In genomic region chr17:36942631-36943125, GRCh38 we compare ENCODE assay signal across 17 cellular contexts. TPM values are rescaled to one million over a fixed set of nuclear protein-coding genes. Genes with fewer than 3 reads are reported as not detected.
DNase-seq lines count a peak whose midpoint lies in the region; ATAC-seq and TF ChIP-seq lines count a peak whose summit lies in the region.
"Had no signal": no experiment of that assay in that cellular context is flagged by ENCODE, and none has a peak within 500 bp of the region (broad histone marks: within the 10 kb centered on the region; RNA-seq: fewer than 3 reads in every experiment).

No MANE protein-coding gene starts in this region.

- H3K36me3 ChIP-seq in SK-N-SH (replicated peaks in 1 of 2; ENCODE audit: control insufficient read depth in 1 of 2, insufficient read depth in 2 of 2, low read length in 1 of 2) (no peaks in the 10 kb centered on the region), HUES64 (ENCODE audit: insufficient read depth, low read length) (no peaks in the 10 kb centered on the region), iPS DF 6.9 (ENCODE audit: control insufficient read depth, insufficient read depth, low read length) (no peaks in the 10 kb centered on the region), ascending aorta (no peaks in the 10 kb centered on the region)
- H3K36me3 ChIP-seq: brain microvascular endothelial cell, sigmoid colon, SJCRH30, tibial nerve had no signal

- TF ChIP-seq CTCF in SK-N-SH (IDR thresholded peaks at IDR 0.05) (no peak), ascending aorta (IDR thresholded peaks at IDR 0.05) (no peak)

- peaks cover 20% of the 10 kb centered on the region for H4K20me1 ChIP-seq in SK-N-SH (ENCODE audit: insufficient read depth)

- H3K27ac ChIP-seq in SK-N-SH (ENCODE audit: low read depth in 2 of 2, low read length in 1 of 2) (no peak overlapping the region), HUES64 (ENCODE audit: low read depth, low read length) (no peak overlapping the region), iPS DF 6.9 (ENCODE audit: low read length) (no peak overlapping the region), ascending aorta (no peak overlapping the region)
- H3K27ac ChIP-seq: brain microvascular endothelial cell, sigmoid colon, SJCRH30, tibial nerve had no signal

- H3K9me3 ChIP-seq in SK-N-SH, result no peaks in the 10 kb centered on the region
- no peaks in the 10 kb centered on the region for H3K9me3 ChIP-seq in HUES64 (ENCODE audit: insufficient read depth, low read depth, low read length)
- H3K9me3 ChIP-seq in iPS DF 6.9 (ENCODE audit: control insufficient read depth, insufficient read depth, low read length), result no peaks in the 10 kb centered on the region
- no peaks in the 10 kb centered on the region for H3K9me3 ChIP-seq in ascending aorta
- H3K9me3 ChIP-seq: sigmoid colon, SJCRH30, tibial nerve had no signal

- H3F3A ChIP-seq in SK-N-SH (replicated peaks; ENCODE audit: insufficient read depth), result peaks cover 14% of the 10 kb centered on the region

- no peaks in the 10 kb centered on the region for H3K79me2 ChIP-seq in SK-N-SH (ENCODE audit: insufficient read depth)

- no peaks in the 10 kb centered on the region for H3K9me2 ChIP-seq in SK-N-SH

- CTCF ChIA-PET in SK-N-SH (lab: Yijun Ruan, JAX), result interaction anchor here (1.0 to 1.4 kb wide), 3 partner anchors 12 to 284 kb away, joined by 3 to 5 read pairs (median 3); no protein-coding TSS in a partner anchor

- TF ChIP-seq RAD21 in SK-N-SH (IDR thresholded peaks at IDR 0.05; ENCODE audit: low read length), result no peak

- H3K27me3 ChIP-seq in SK-N-SH (ENCODE audit: insufficient read depth) (peaks cover 96% of the 10 kb centered on the region), HUES64 (ENCODE audit: insufficient read depth, low read length) (peaks cover 100% of the 10 kb centered on the region), iPS DF 6.9 (ENCODE audit: control insufficient read depth, insufficient read depth, low read length) (peaks cover 89% of the 10 kb centered on the region), ascending aorta (peaks cover 61% of the 10 kb centered on the region)

- H3K9ac ChIP-seq in SK-N-SH, result no peak overlapping the region
- no peak overlapping the region for H3K9ac ChIP-seq in HUES64 (ENCODE audit: low read depth, low read length)

- no peak overlapping the region for H3K4me2 ChIP-seq in SK-N-SH

- TF ChIP-seq EP300 in SK-N-SH (IDR thresholded peaks at IDR 0.05; ENCODE audit: borderline replicate concordance in 1 of 2, low read depth in 1 of 2, low read length in 1 of 2), result no peak

- POLR2A ChIA-PET in SK-N-SH (lab: Yijun Ruan, JAX), result no interaction called here

- DNase-seq in SK-N-SH (peak; percentile 58), iPS DF 6.9 (ENCODE audit: low read depth, low spot score) (no peak), retina (peak; percentile 63), SK-N-DZ (ENCODE audit: low spot score) (no peak), ascending aorta (ENCODE audit: low spot score in 2 of 2) (no peak)
- DNase-seq: 8988T, brain microvascular endothelial cell, Calu3, NCI-H2081, sigmoid colon, SJCRH30 had no signal

- no peak overlapping the region for H2AFZ ChIP-seq in SK-N-SH (ENCODE audit: low read depth)

- H3K4me3 ChIP-seq in SK-N-SH (ENCODE audit: low read depth in 2 of 2, low read length in 1 of 2) (no peak overlapping the region; a peak in 1 of 4 replicates), HUES64 (ENCODE audit: low read length) (peak overlapping the region; percentile 31), iPS DF 6.9 (ENCODE audit: low read length) (peak overlapping the region; percentile 11; the same call in 1 of the 2 replicates), ascending aorta (peak overlapping the region in 1 of 2 donors; percentile 8)
- H3K4me3 ChIP-seq: sigmoid colon, SJCRH30 had no signal

- WGBS in SK-N-SH (ENCODE audit: low lambda C conversion rate), result 47% methylated on average over 41 of the region's 59 CpGs
- WGBS in HUES64, result 2% methylated on average over 55 of the region's 59 CpGs
- WGBS in iPS DF 6.9 (ENCODE audit: insufficient coverage, insufficient read length), result no CpG with 5 or more reads among the region's 59 CpGs

- intact Hi-C loops in ascending aorta (cut with DNase I), result loop anchor here (10.0 kb wide), 3 partner anchors 412 to 1568 kb away; partner anchors contain the start of genes DUSP14 and SLFN11

- H3K4me1 ChIP-seq in SK-N-SH (ENCODE audit: control insufficient read depth in 1 of 2, insufficient read depth in 2 of 2, low read depth in 1 of 2, low read length in 1 of 2) (peaks cover 0 to 12% of the 10 kb centered on the region in 2 experiments; a peak in 2 of 4 replicates), HUES64 (ENCODE audit: insufficient read depth, low read length) (peaks cover 47% of the 10 kb centered on the region), iPS DF 6.9 (ENCODE audit: control insufficient read depth, insufficient read depth, low read length) (peaks cover 17% of the 10 kb centered on the region), ascending aorta (peaks cover 0 to 19% of the 10 kb centered on the region in 2 donors)
- H3K4me1 ChIP-seq: SJCRH30 had no signal

- ATAC-seq in SK-N-SH treated with all-trans-retinoic acid at 6 μM for 48 hours, result no peak
- no peak for ATAC-seq in GM18517 (IDR thresholded peaks at IDR 0.05; ENCODE audit: unreplicated experiment)
- ATAC-seq: activated T-helper 17 cell treated with anti-CD3 and anti-CD28 coated beads, Interleukin-2, amount 50 U/mL, for 72 hours had no signal

TF ChIP-seq in SK-N-SH, 30 proteins besides CTCF, POLR2A, EP300 and RAD21:
- TF ChIP-seq MAX (IDR thresholded peaks at IDR 0.05; ENCODE audit: low read depth), result no peak
- peak; percentile 95 for TF ChIP-seq EZH2phosphoT487 (IDR thresholded peaks at IDR 0.05; ENCODE audit: borderline replicate concordance, low read depth)

TF ChIP-seq in SK-N-SH treated with all-trans-retinoic acid at 6 μM for 48 hours, 23 proteins besides CTCF, POLR2A, EP300 and RAD21:
- TF ChIP-seq ZNF565 (CRISPR knock-in tag; conservative IDR thresholded peaks at IDR 0.05; ENCODE audit: low read depth) (no peak), ESRRG (CRISPR knock-in tag; IDR thresholded peaks at IDR 0.05) (no peak), ISL1 (CRISPR knock-in tag; IDR thresholded peaks at IDR 0.05) (no peak), PATZ1 (CRISPR knock-in tag; IDR thresholded peaks at IDR 0.05; ENCODE audit: borderline replicate concordance) (no peak)

RNA-seq across cellular contexts. Expression of gene LHX1, which starts 5.4 kb away (rescaled TPM):
- not detected in 2 replicates for polyA plus RNA-seq in SK-N-SH (2012; rRNA removed)
- not detected in 2 replicates for polyA plus RNA-seq in SK-N-SH (2012; cell fraction: cytosol; rRNA removed)
- not detected in 2 replicates for polyA plus RNA-seq in SK-N-SH (2012; cell fraction: nucleus; rRNA removed)
- 4.3 TPM for polyA plus RNA-seq in HUES64 (2013, experiment 1 of 2)
- polyA plus RNA-seq in HUES64 (2013, experiment 2 of 2), result 6.0 TPM
- 0.21 TPM in 1 of 2 replicates, not detected in the other for polyA plus RNA-seq in SK-N-DZ (2014; cell fraction: cytosol; rRNA removed)
- polyA plus RNA-seq in SK-N-DZ (2014; cell fraction: nucleus; rRNA removed), result not detected in 2 replicates
- total RNA-seq in ascending aorta, result not detected
- total RNA-seq: myocyte, sigmoid colon, tibial nerve had no signal
- polyA plus RNA-seq: sigmoid colon had no signal

RNA-seq across cellular contexts. Expression of gene AATF, which starts 6.1 kb away (rescaled TPM):
- 14.6 and 18.8 TPM in 2 replicates for polyA plus RNA-seq in SK-N-SH (2012; rRNA removed)
- polyA plus RNA-seq in SK-N-SH (2012; cell fraction: cytosol; rRNA removed), result 18.7 and 22.1 TPM in 2 replicates
- 21.0 and 21.2 TPM in 2 replicates for polyA plus RNA-seq in SK-N-SH (2012; cell fraction: nucleus; rRNA removed)
- polyA plus RNA-seq in HUES64 (2013, experiment 1 of 2), result 41.9 TPM
- 36.5 TPM for polyA plus RNA-seq in HUES64 (2013, experiment 2 of 2)
- polyA plus RNA-seq in SK-N-DZ (2014; cell fraction: cytosol; rRNA removed), result 30.3 and 49.6 TPM in 2 replicates
- 15.5 and 27.1 TPM in 2 replicates for polyA plus RNA-seq in SK-N-DZ (2014; cell fraction: nucleus; rRNA removed)
- total RNA-seq in ascending aorta, result 19.5 TPM

Comparison
In these comparisons a context has a peak if more than half of its experiments do, and no peak if none do; other contexts are left out.
1. DNase-seq: peak in SK-N-SH (single experiment) and retina (single experiment); none in iPS DF 6.9 (single experiment), SK-N-DZ (single experiment) and ascending aorta (0 of 2).
2. H3K4me3 ChIP-seq: peak in HUES64 (single experiment) and iPS DF 6.9 (single experiment); none in SK-N-SH (0 of 2).